12 cellular contexts compared by ENCODE assay signal in the genomic region with DNA sequence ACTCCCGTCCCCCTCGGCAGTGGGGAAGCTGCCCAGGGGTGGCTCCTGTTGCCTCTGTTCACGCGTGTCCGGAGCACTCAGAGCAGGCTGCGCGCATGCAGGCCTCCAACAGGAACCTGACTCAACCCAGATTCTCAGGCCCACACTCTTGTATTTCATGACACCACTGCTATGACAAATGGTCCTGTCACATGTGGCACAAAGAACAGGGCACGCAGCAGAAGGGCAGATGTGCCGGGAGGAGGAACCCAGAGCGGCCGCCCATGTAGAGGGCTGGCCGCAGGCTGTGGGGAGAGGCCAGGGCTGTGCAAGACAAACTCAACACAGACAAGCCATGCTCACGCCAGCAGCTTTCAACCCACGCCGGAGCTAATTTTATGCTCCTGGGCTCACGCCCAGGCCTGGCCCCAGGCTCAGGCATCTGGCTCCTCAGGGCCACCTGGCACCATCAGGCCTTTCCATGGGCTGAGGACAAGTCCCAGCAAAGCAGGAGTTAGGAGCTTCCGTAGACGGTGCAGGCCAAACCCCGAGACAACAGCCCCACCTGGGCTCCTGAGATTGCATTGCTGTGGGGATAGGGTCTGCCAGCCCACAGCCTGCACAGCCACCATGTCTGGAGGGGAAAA. TPM values are rescaled to one million over a fixed set of nuclear protein-coding genes. Genes with fewer than 3 reads are reported as not detected.
DNase-seq lines count a peak whose midpoint lies in the region; ATAC-seq lines count a peak whose summit lies in the region.
"Had no signal": no experiment of that assay in that cellular context is flagged by ENCODE, and none has a peak within 500 bp of the region (broad histone marks: within the 10 kb centered on the region; RNA-seq: fewer than 3 reads in every experiment).

No MANE protein-coding gene starts in this region.

- POLR2A ChIA-PET in naive thymus-derived CD8-positive, alpha-beta T cell (lab: Charles Lee), result no interaction called here

- DNase-seq in AG20443 (ENCODE audit: low spot score), result peak; percentile 93
- DNase-seq in globus pallidus (ENCODE audit: low spot score), result peak; percentile 51
- DNase-seq in posterior vena cava (ENCODE audit: low spot score), result peak; percentile 89
- no peak for DNase-seq in dedifferentiated amniotic fluid mesenchymal stem cell (ENCODE audit: extremely low spot score)
- DNase-seq in DMS53 treated with DMSO at 0.1 percent for 48 hours (lab: John Stamatoyannopoulos, UW; ENCODE audit: unreplicated experiment), result no peak
- DNase-seq in naive thymus-derived CD8-positive, alpha-beta T cell, result no peak
- DNase-seq in OCI-M1 (lab: John Stamatoyannopoulos, UW), result no peak
- DNase-seq: activated CD4-positive, alpha-beta T cell treated with anti-CD3 and anti-CD28 coated beads for 36 hours; amniotic stem cell; NCI-H1092 treated with DMSO at 0.1 percent for 48 hours had no signal

- H3K4me1 Mint-ChIP-seq in activated T-helper 17 cell treated with anti-CD3 and anti-CD28 coated beads, Interleukin-2, amount 50 U/mL, for 72 hours, result peaks cover 21% of the 10 kb centered on the region
- peaks cover 14 to 73% (median 47%) of the 10 kb centered on the region in 4 donors for H3K4me1 Mint-ChIP-seq in naive thymus-derived CD8-positive, alpha-beta T cell

- H3K36me3 Mint-ChIP-seq in activated T-helper 17 cell treated with anti-CD3 and anti-CD28 coated beads, Interleukin-2, amount 50 U/mL, for 72 hours (ENCODE audit: low read depth), result peaks cover 8% of the 10 kb centered on the region
- H3K36me3 Mint-ChIP-seq in naive thymus-derived CD8-positive, alpha-beta T cell, result peaks cover 0 to 25% (median 2%) of the 10 kb centered on the region in 3 donors

- H3K27ac Mint-ChIP-seq in activated T-helper 17 cell treated with anti-CD3 and anti-CD28 coated beads, Interleukin-2, amount 50 U/mL, for 72 hours, result peak overlapping the region; percentile 89
- H3K27ac Mint-ChIP-seq in naive thymus-derived CD8-positive, alpha-beta T cell, result peak overlapping the region in 1 of 10 donors; percentile 71
- H3K27ac Mint-ChIP-seq: activated CD4-positive, alpha-beta T cell treated with anti-CD3 and anti-CD28 coated beads for 36 hours had no signal

- H3K9me3 Mint-ChIP-seq in activated T-helper 17 cell treated with anti-CD3 and anti-CD28 coated beads, Interleukin-2, amount 50 U/mL, for 72 hours, result no peaks in the 10 kb centered on the region
- H3K9me3 Mint-ChIP-seq in naive thymus-derived CD8-positive, alpha-beta T cell, result no peaks in the 10 kb centered on the region

- no peaks in the 10 kb centered on the region for H3K27me3 Mint-ChIP-seq in activated T-helper 17 cell treated with anti-CD3 and anti-CD28 coated beads, Interleukin-2, amount 50 U/mL, for 72 hours
- H3K27me3 Mint-ChIP-seq in naive thymus-derived CD8-positive, alpha-beta T cell, result no peaks in the 10 kb centered on the region
- H3K27me3 Mint-ChIP-seq: activated CD4-positive, alpha-beta T cell treated with anti-CD3 and anti-CD28 coated beads for 36 hours had no signal

- intact Hi-C loops in posterior vena cava (cut with DNase I), result no loop called here

- ATAC-seq in activated T-helper 17 cell treated with anti-CD3 and anti-CD28 coated beads, Interleukin-2, amount 50 U/mL, for 72 hours (replicated peaks), result peak; percentile 32
- ATAC-seq in naive thymus-derived CD8-positive, alpha-beta T cell, result no peak
- ATAC-seq: activated CD4-positive, alpha-beta T cell treated with anti-CD3 and anti-CD28 coated beads for 36 hours; Panc1 had no signal

- no peak overlapping the region for H3K4me3 Mint-ChIP-seq in activated T-helper 17 cell treated with anti-CD3 and anti-CD28 coated beads, Interleukin-2, amount 50 U/mL, for 72 hours
- H3K4me3 Mint-ChIP-seq in naive thymus-derived CD8-positive, alpha-beta T cell, result peak overlapping the region in 1 of 10 donors; percentile 10
- H3K4me3 Mint-ChIP-seq: activated CD4-positive, alpha-beta T cell treated with anti-CD3 and anti-CD28 coated beads for 36 hours had no signal

RNA-seq across cellular contexts. Expression of a gene that starts 40.0 kb away (rescaled TPM):
- 1 to 10 TPM in 1 of 2 donors, under 1 TPM in 1; 0.80 to 1.7 TPM for total RNA-seq in activated T-helper 17 cell treated with anti-CD3 and anti-CD28 coated beads, Interleukin-2, amount 50 U/mL, for 72 hours
- 10 to 100 TPM; 11.0 to 19.4 TPM for total RNA-seq in posterior vena cava
- 1 to 10 TPM; 3.1 to 5.1 TPM for total RNA-seq in naive thymus-derived CD8-positive, alpha-beta T cell
- polyA plus RNA-seq in naive thymus-derived CD8-positive, alpha-beta T cell, result under 1 TPM in 2 of 3 donors, not detected in 1; 0.17 to 0.39 TPM

RNA-seq across cellular contexts. Expression of a gene that starts 45.5 kb away (rescaled TPM):
- total RNA-seq in activated T-helper 17 cell treated with anti-CD3 and anti-CD28 coated beads, Interleukin-2, amount 50 U/mL, for 72 hours, result 10 to 100 TPM; 24.5 to 26.7 TPM
- total RNA-seq in posterior vena cava, result 10 to 100 TPM; 47.5 to 57.2 TPM
- 10 to 100 TPM; 75.6 to 84.3 TPM for total RNA-seq in naive thymus-derived CD8-positive, alpha-beta T cell
- 10 to 100 TPM; 29.1 to 47.9 (median 37.7) TPM for polyA plus RNA-seq in naive thymus-derived CD8-positive, alpha-beta T cell

RNA-seq across cellular contexts. Expression of a gene that starts 53.0 kb away (rescaled TPM):
- not detected for total RNA-seq in activated T-helper 17 cell treated with anti-CD3 and anti-CD28 coated beads, Interleukin-2, amount 50 U/mL, for 72 hours
- not detected for total RNA-seq in posterior vena cava
- total RNA-seq in naive thymus-derived CD8-positive, alpha-beta T cell, result not detected
- not detected for polyA plus RNA-seq in naive thymus-derived CD8-positive, alpha-beta T cell
- total RNA-seq: activated CD4-positive, alpha-beta T cell treated with anti-CD3 and anti-CD28 coated beads for 36 hours had no signal

Comparison
In these comparisons a context has a peak if more than half of its experiments do, and no peak if none do; other contexts are left out.
1. DNase-seq: peak in AG20443 (single experiment), globus pallidus (single experiment) and posterior vena cava (single experiment); none in dedifferentiated amniotic fluid mesenchymal stem cell (single experiment), DMS53 treated with DMSO at 0.1 percent for 48 hours (single experiment), naive thymus-derived CD8-positive, alpha-beta T cell (0 of 10) and OCI-M1 (single experiment).